In genomic region chr9:20357207-20357503, GRCh38 we compare ENCODE assay signal across 11 cellular contexts.
DNase-seq lines count a peak whose midpoint lies in the region; ATAC-seq and TF ChIP-seq lines count a peak whose summit lies in the region.
"Had no signal": no experiment of that assay in that cellular context is flagged by ENCODE, and none has a peak within 500 bp of the region (broad histone marks: within the 10 kb centered on the region; RNA-seq: fewer than 3 reads in every experiment).

No MANE protein-coding gene starts in this region.

- WGBS in testis, 2 donors, result 64 to 70% methylated on average over 2 of the region's 2 CpGs

- no peak for TF ChIP-seq POLR2A in testis (IDR thresholded peaks at IDR 0.05)

- H3K4me1 ChIP-seq in adipocyte (ENCODE audit: control insufficient read depth, insufficient read depth, low read length), result peaks cover 42% of the 10 kb centered on the region
- H3K4me1 ChIP-seq in subcutaneous abdominal adipose tissue (ENCODE audit: control insufficient read depth in 5 of 5, insufficient read depth in 5 of 5, low read length in 5 of 5), result peaks cover 0 to 12% (median 9%) of the 10 kb centered on the region in 5 donors
- peaks cover 4% of the 10 kb centered on the region for H3K4me1 ChIP-seq in testis

- H3K27me3 ChIP-seq in adipocyte (replicated peaks; ENCODE audit: control insufficient read depth, insufficient read depth, low read length) (no peaks in the 10 kb centered on the region), subcutaneous abdominal adipose tissue (ENCODE audit: control insufficient read depth in 5 of 5, insufficient read depth in 4 of 5, low read length in 5 of 5) (no peaks in the 10 kb centered on the region), testis (no peaks in the 10 kb centered on the region)
- H3K27me3 ChIP-seq: upper lobe of left lung had no signal

- H3K4me3 ChIP-seq in adipocyte (ENCODE audit: low read length) (no peak overlapping the region), subcutaneous abdominal adipose tissue (ENCODE audit: low read depth in 1 of 5, low read length in 5 of 5) (no peak overlapping the region), testis (no peak overlapping the region)

- peaks cover 4 to 48% of the 10 kb centered on the region in 2 donors for H3K36me3 Mint-ChIP-seq in activated naive CD4-positive, alpha-beta T cell treated with anti-CD3 and anti-CD28 coated beads, Interleukin-2, amount 50 U/mL, for 72 hours

- H3K27ac Mint-ChIP-seq in activated naive CD4-positive, alpha-beta T cell treated with anti-CD3 and anti-CD28 coated beads, Interleukin-2, amount 50 U/mL, for 72 hours, result peak overlapping the region; percentile 48 to 55

- intact Hi-C loops in testis (cut with DNase I; ENCODE audit: low total_unique reads), result no loop called here

- H3K9me3 ChIP-seq in adipocyte (ENCODE audit: control insufficient read depth, low read length) (no peaks in the 10 kb centered on the region), subcutaneous abdominal adipose tissue (ENCODE audit: control insufficient read depth in 5 of 5, low read length in 5 of 5) (no peaks in the 10 kb centered on the region), testis (no peaks in the 10 kb centered on the region)
- H3K9me3 ChIP-seq: upper lobe of left lung had no signal

- H3K9ac ChIP-seq in adipocyte (ENCODE audit: low read length) (peak overlapping the region; percentile 63), subcutaneous abdominal adipose tissue (ENCODE audit: low read length in 5 of 5) (no peak overlapping the region)

- DNase-seq in activated naive CD4-positive, alpha-beta T cell treated with anti-CD3 and anti-CD28 coated beads, Interleukin-2, amount 50 U/mL, for 72 hours (ENCODE audit: low spot score in 2 of 2), result no peak
- no peak for DNase-seq in activated naive CD4-positive, alpha-beta T cell (lab: John Stamatoyannopoulos, UW)
- DNase-seq in adipocyte (ENCODE audit: low read depth) (peak; percentile 31), left kidney (ENCODE audit: low read depth, low spot score) (peak; percentile 58), testis (no peak), GF-D8 (lab: John Stamatoyannopoulos, UW) (no peak)
- DNase-seq: NCI-H345, upper lobe of left lung had no signal

- H3K36me3 ChIP-seq in adipocyte (ENCODE audit: control insufficient read depth, insufficient read depth, low read length, severe bottlenecking) (peaks cover 11% of the 10 kb centered on the region), subcutaneous abdominal adipose tissue (ENCODE audit: control insufficient read depth in 5 of 5, insufficient read depth in 5 of 5, low read length in 5 of 5) (peaks cover 5 to 14% (median 7%) of the 10 kb centered on the region in 5 donors), testis (ENCODE audit: low read depth, missing control alignments) (no peaks in the 10 kb centered on the region)
- H3K36me3 ChIP-seq: upper lobe of left lung had no signal

- ATAC-seq in activated naive CD4-positive, alpha-beta T cell treated with anti-CD3 and anti-CD28 coated beads, Interleukin-2, amount 50 U/mL, for 72 hours, result no peak
- ATAC-seq in GM21515 (IDR thresholded peaks at IDR 0.05; ENCODE audit: unreplicated experiment), result no peak

- H3K9me3 Mint-ChIP-seq in activated naive CD4-positive, alpha-beta T cell treated with anti-CD3 and anti-CD28 coated beads, Interleukin-2, amount 50 U/mL, for 72 hours, result no peaks in the 10 kb centered on the region
- H3K9me3 Mint-ChIP-seq: central memory CD8-positive, alpha-beta T cell had no signal

- TF ChIP-seq CTCF in testis (IDR thresholded peaks at IDR 0.05), result no peak

- H3K27ac ChIP-seq in subcutaneous abdominal adipose tissue (ENCODE audit: low read depth, low read length), result peak overlapping the region; percentile 18
- no peak overlapping the region for H3K27ac ChIP-seq in testis

Comparison
In these comparisons a context has a peak if more than half of its experiments do, and no peak if none do; other contexts are left out.
1. DNase-seq: peak in adipocyte (single experiment) and left kidney (single experiment); none in activated naive CD4-positive, alpha-beta T cell treated with anti-CD3 and anti-CD28 coated beads, Interleukin-2, amount 50 U/mL, for 72 hours (0 of 2), activated naive CD4-positive, alpha-beta T cell (0 of 4), testis (single experiment) and GF-D8 (single experiment).